In the genomic region with DNA sequence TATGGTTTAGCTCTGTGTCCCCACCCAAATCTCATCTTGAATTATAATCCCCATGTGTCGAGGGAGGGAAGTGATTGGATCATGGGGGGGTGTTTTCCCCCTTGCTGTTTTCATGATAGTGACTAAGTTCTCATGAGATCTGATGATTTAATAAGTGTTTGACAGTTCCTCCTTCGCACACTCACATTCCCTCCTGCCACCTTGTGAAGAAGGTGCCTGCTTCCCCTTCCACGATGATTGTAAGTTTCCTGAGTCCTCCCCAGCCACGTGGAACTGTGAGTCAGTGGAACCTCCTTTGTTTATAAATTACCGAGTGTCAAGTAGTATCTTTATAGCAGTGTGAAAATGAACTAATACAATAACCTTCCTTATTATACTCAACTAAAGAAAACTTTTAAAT, we compare ENCODE assay signal across 12 cellular contexts.
"Had no signal": no experiment of that assay in that cellular context is flagged by ENCODE, and none has a peak within 500 bp of the region (broad histone marks: within the 10 kb centered on the region; RNA-seq: fewer than 3 reads in every experiment).

No MANE protein-coding gene starts in this region.

- H3K36me3 Mint-ChIP-seq: activated naive CD8-positive, alpha-beta T cell treated with anti-CD3 and anti-CD28 coated beads, Interleukin-2, amount 10 ng/mL, durations not matched to agents 7 days and 5 days had no signal

- H3K4me1 Mint-ChIP-seq: activated CD4-positive, alpha-beta T cell treated with anti-CD3 and anti-CD28 coated beads, Interleukin-2, amount 10 ng/mL, durations not matched to agents 7 days and 5 days; activated naive CD8-positive, alpha-beta T cell treated with anti-CD3 and anti-CD28 coated beads, Interleukin-2, amount 10 ng/mL, durations not matched to agents 7 days and 5 days; neural progenitor cell had no signal

- H3K27ac Mint-ChIP-seq: activated CD4-positive, alpha-beta T cell treated with anti-CD3 and anti-CD28 coated beads, Interleukin-2, amount 10 ng/mL, durations not matched to agents 7 days and 5 days; activated naive CD8-positive, alpha-beta T cell treated with anti-CD3 and anti-CD28 coated beads, Interleukin-2, amount 10 ng/mL, durations not matched to agents 7 days and 5 days; neural progenitor cell; T-helper 17 cell had no signal

- H3K27me3 Mint-ChIP-seq: activated CD4-positive, alpha-beta T cell treated with anti-CD3 and anti-CD28 coated beads, Interleukin-2, amount 10 ng/mL, durations not matched to agents 7 days and 5 days; T-helper 17 cell had no signal

- H3K4me3 Mint-ChIP-seq: activated CD4-positive, alpha-beta T cell treated with anti-CD3 and anti-CD28 coated beads, Interleukin-2, amount 10 ng/mL, durations not matched to agents 7 days and 5 days; activated naive CD8-positive, alpha-beta T cell treated with anti-CD3 and anti-CD28 coated beads, Interleukin-2, amount 10 ng/mL, durations not matched to agents 7 days and 5 days; neural progenitor cell; T-helper 17 cell had no signal

- H3K9me3 Mint-ChIP-seq: activated CD4-positive, alpha-beta T cell treated with anti-CD3 and anti-CD28 coated beads, Interleukin-2, amount 10 ng/mL, durations not matched to agents 7 days and 5 days; activated naive CD8-positive, alpha-beta T cell treated with anti-CD3 and anti-CD28 coated beads, Interleukin-2, amount 10 ng/mL, durations not matched to agents 7 days and 5 days; neural progenitor cell had no signal

- DNase-seq: activated CD4-positive, alpha-beta T cell treated with anti-CD3 and anti-CD28 coated beads, Interleukin-2, amount 10 ng/mL, durations not matched to agents 7 days and 5 days; activated CD8-positive, alpha-beta memory T cell treated with anti-CD3 and anti-CD28 coated beads for 24 hours; activated naive CD8-positive, alpha-beta T cell treated with anti-CD3 and anti-CD28 coated beads, Interleukin-2, amount 10 ng/mL, durations not matched to agents 7 days and 5 days; aorta; foreskin keratinocyte; glutamatergic neuron; left colon; midbrain; sigmoid colon; stimulated activated CD4-positive, alpha-beta T cell treated with anti-CD3 and anti-CD28 coated beads, Interleukin-1b, Interleukin-23, amount 100 ng/mL, for 48 hours; T-helper 17 cell had no signal
